1 cellular context compared by ENCODE assay signal in the genomic region with DNA sequence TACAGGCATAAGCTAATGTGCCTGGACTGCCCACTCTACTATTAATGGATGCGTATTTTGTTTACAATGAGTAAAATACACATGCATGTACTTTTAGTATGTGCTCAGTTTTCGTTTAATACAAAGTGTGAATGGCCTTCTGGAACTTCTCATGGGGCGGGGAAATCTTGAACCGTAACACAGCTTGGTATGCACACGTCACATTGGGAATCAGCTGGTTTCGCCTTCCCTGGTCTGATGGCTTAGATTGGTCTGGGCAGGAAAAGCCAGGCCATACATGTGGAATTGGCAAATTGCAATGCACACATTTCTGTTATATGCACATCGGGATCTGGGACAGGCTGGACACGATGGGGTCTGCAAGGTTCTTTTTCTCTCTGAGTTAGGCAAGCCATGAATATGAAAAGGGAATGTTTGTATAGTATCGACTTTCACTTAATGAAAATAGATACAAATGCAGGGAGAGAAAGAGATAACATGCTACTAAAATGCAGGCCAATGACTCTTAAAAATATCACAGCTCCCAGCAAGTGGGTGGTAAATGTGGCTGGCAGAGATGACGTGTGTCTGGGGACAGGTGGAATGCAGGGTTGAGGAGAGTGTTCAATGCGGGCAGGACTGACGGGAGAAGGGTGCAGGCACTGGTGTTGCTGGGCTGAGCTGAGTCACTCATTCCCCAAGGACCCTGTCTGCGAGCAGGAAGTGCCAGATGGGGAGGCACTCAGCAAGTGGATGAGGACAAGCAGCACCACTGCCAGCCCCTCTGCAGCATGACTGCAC.
TF ChIP-seq lines count a peak whose summit lies in the region.

No MANE protein-coding gene starts in this region.

TF ChIP-seq in HepG2, 621 proteins besides CTCF, POLR2A, EP300 and RAD21 (continued from another document):
- TF ChIP-seq, protein P1, sequence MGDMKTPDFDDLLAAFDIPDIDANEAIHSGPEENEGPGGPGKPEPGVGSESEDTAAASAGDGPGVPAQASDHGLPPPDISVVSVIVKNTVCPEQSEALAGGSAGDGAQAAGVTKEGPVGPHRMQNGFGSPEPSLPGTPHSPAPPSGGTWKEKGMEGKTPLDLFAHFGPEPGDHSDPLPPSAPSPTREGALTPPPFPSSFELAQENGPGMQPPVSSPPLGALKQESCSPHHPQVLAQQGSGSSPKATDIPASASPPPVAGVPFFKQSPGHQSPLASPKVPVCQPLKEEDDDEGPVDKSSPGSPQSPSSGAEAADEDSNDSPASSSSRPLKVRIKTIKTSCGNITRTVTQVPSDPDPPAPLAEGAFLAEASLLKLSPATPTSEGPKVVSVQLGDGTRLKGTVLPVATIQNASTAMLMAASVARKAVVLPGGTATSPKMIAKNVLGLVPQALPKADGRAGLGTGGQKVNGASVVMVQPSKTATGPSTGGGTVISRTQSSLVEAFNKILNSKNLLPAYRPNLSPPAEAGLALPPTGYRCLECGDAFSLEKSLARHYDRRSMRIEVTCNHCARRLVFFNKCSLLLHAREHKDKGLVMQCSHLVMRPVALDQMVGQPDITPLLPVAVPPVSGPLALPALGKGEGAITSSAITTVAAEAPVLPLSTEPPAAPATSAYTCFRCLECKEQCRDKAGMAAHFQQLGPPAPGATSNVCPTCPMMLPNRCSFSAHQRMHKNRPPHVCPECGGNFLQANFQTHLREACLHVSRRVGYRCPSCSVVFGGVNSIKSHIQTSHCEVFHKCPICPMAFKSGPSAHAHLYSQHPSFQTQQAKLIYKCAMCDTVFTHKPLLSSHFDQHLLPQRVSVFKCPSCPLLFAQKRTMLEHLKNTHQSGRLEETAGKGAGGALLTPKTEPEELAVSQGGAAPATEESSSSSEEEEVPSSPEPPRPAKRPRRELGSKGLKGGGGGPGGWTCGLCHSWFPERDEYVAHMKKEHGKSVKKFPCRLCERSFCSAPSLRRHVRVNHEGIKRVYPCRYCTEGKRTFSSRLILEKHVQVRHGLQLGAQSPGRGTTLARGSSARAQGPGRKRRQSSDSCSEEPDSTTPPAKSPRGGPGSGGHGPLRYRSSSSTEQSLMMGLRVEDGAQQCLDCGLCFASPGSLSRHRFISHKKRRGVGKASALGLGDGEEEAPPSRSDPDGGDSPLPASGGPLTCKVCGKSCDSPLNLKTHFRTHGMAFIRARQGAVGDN (CRISPR knock-in tag; IDR thresholded peaks at IDR 0.05) = peak; percentile 64
- TF ChIP-seq FOSL2 (CRISPR knock-in tag; IDR thresholded peaks at IDR 0.05) = peak; percentile 66
- no peak for TF ChIP-seq ZBTB7B (CRISPR knock-in tag; IDR thresholded peaks at IDR 0.05)
- no peak for TF ChIP-seq FOXA1 (IDR thresholded peaks at IDR 0.05)
- TF ChIP-seq FOXA1 (CRISPR knock-in tag; IDR thresholded peaks at IDR 0.05) = no peak
- TF ChIP-seq, protein P2, sequence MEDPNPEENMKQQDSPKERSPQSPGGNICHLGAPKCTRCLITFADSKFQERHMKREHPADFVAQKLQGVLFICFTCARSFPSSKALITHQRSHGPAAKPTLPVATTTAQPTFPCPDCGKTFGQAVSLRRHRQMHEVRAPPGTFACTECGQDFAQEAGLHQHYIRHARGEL (CRISPR knock-in tag; IDR thresholded peaks at IDR 0.05) = no peak
- peak; percentile 65; the same call in 1 of the 2 replicates for TF ChIP-seq ZBTB38 (CRISPR knock-in tag; IDR thresholded peaks at IDR 0.05)
- TF ChIP-seq ZSCAN25 (CRISPR knock-in tag; IDR thresholded peaks at IDR 0.05) = peak; percentile 88; the same call in 1 of the 2 replicates
- no peak for TF ChIP-seq MTF1 (CRISPR knock-in tag; IDR thresholded peaks at IDR 0.05)
- no peak for TF ChIP-seq KLF11 (CRISPR knock-in tag; IDR thresholded peaks at IDR 0.05)
- TF ChIP-seq MLLT10 (CRISPR knock-in tag; IDR thresholded peaks at IDR 0.05) = no peak
- TF ChIP-seq, protein P3, sequence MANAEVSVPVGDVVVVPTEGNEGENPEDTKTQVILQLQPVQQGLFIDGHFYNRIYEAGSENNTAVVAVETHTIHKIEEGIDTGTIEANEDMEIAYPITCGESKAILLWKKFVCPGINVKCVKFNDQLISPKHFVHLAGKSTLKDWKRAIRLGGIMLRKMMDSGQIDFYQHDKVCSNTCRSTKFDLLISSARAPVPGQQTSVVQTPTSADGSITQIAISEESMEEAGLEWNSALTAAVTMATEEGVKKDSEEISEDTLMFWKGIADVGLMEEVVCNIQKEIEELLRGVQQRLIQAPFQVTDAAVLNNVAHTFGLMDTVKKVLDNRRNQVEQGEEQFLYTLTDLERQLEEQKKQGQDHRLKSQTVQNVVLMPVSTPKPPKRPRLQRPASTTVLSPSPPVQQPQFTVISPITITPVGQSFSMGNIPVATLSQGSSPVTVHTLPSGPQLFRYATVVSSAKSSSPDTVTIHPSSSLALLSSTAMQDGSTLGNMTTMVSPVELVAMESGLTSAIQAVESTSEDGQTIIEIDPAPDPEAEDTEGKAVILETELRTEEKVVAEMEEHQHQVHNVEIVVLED (CRISPR knock-in tag; IDR thresholded peaks at IDR 0.05; ENCODE audit: borderline replicate concordance) = no peak
